ENCODE assay signal across 17 cellular contexts in the genomic region with DNA sequence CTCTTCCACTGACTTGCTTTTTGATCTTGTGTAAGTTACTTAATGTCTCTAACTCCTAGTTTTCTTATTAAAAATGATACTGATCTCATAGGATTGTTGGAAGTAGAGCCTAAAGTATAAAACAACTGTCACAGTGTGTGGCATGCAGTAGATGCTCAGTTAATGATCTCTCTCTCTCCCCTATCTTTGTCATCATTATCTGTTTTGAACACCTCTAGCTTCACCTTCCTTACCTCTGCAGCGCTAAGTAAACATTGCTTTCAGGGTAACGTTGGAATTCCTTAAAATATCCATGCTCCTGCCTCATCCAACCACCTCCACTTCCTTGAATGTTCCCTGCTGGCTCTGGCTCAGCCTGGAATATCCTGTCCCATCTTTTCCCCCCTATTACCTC.
A peak's percentile ranks its signal among the peaks of the same experiment; 100 is the strongest.
DNase-seq lines count a peak whose midpoint lies in the region; ATAC-seq and TF ChIP-seq lines count a peak whose summit lies in the region.
"Had no signal": no experiment of that assay in that cellular context is flagged by ENCODE, and none has a peak within 500 bp of the region (broad histone marks: within the 10 kb centered on the region; RNA-seq: fewer than 3 reads in every experiment).

No MANE protein-coding gene starts in this region.

- no peak overlapping the region for H3K4me3 ChIP-seq in tibial artery
- H3K4me3 ChIP-seq: K562, testis had no signal

- H3K27ac Mint-ChIP-seq in stimulated activated naive CD8-positive, alpha-beta T cell treated with anti-CD3 and anti-CD28 coated beads, Interleukin-15, Interleukin-2, amounts not matched to agents 100 ng/mL and 50 ng/mL, for 24 hours, result peak overlapping the region; percentile 39
- peak overlapping the region; percentile 38 for H3K27ac Mint-ChIP-seq in activated CD4-positive, alpha-beta memory T cell treated with anti-CD3 and anti-CD28 coated beads, Interleukin-2, amount 10 ng/mL, durations not matched to agents 7 days and 5 days
- H3K27ac Mint-ChIP-seq in naive thymus-derived CD8-positive, alpha-beta T cell, result peak overlapping the region in 7 of 10 donors; percentile 47 to 91 (median 79)

- peaks cover 0 to 87% (median 59%) of the 10 kb centered on the region in 4 donors for H3K4me1 ChIP-seq in tibial artery

- no peak overlapping the region for H3K4me3 Mint-ChIP-seq in stimulated activated naive CD8-positive, alpha-beta T cell treated with anti-CD3 and anti-CD28 coated beads, Interleukin-15, Interleukin-2, amounts not matched to agents 100 ng/mL and 50 ng/mL, for 24 hours
- H3K4me3 Mint-ChIP-seq in activated CD4-positive, alpha-beta memory T cell treated with anti-CD3 and anti-CD28 coated beads, Interleukin-2, amount 10 ng/mL, durations not matched to agents 7 days and 5 days, result no peak overlapping the region
- H3K4me3 Mint-ChIP-seq in naive thymus-derived CD8-positive, alpha-beta T cell, result no peak overlapping the region

- no peak for TF ChIP-seq CTCF in tibial artery (IDR thresholded peaks at IDR 0.05)

- CTCF ChIA-PET in activated CD4-positive, alpha-beta memory T cell treated with anti-CD3 and anti-CD28 coated beads, Interleukin-2, amount 10 ng/mL, durations not matched to agents 7 days and 5 days (lab: Charles Lee), result no interaction called here

- no peaks in the 10 kb centered on the region for H3K9me3 ChIP-seq in tibial artery
- H3K9me3 ChIP-seq: testis had no signal

- no peak for ATAC-seq in stimulated activated naive CD8-positive, alpha-beta T cell treated with anti-CD3 and anti-CD28 coated beads, Interleukin-15, Interleukin-2, amounts not matched to agents 100 U/mL and 50 U/mL, for 24 hours
- no peak for ATAC-seq in naive thymus-derived CD8-positive, alpha-beta T cell
- ATAC-seq: K562, sciatic nerve had no signal

- DNase-seq in stimulated activated naive CD8-positive, alpha-beta T cell treated with anti-CD3 and anti-CD28 coated beads, Interleukin-15, Interleukin-2, amounts not matched to agents 100 U/mL and 50 U/mL, for 24 hours, result no peak
- no peak for DNase-seq in activated CD4-positive, alpha-beta memory T cell treated with anti-CD3 and anti-CD28 coated beads, Interleukin-2, amount 10 ng/mL, durations not matched to agents 7 days and 5 days
- DNase-seq in naive thymus-derived CD8-positive, alpha-beta T cell, result no peak
- DNase-seq in tibial artery (no peak), KG1 (lab: John Stamatoyannopoulos, UW) (no peak)
- DNase-seq in stimulated activated CD4-positive, alpha-beta T cell treated with anti-CD3 and anti-CD28 coated beads, Interleukin-12 subunit alpha, Interleukin-12 subunit beta, amount 100 ng/mL, for 4 hours, result no peak
- DNase-seq in effector CD4-positive, alpha-beta T cell, result no peak
- DNase-seq: activated T-cell treated with anti-CD3 and anti-CD28 coated beads for 4 hours, brain microvascular endothelial cell, DMS153, GOT3, NCI-H1092, NCI-H524, testis had no signal

- peak overlapping the region; percentile 21 to 39 for H3K27ac ChIP-seq in tibial artery
- H3K27ac ChIP-seq: brain microvascular endothelial cell had no signal

- H3K36me3 Mint-ChIP-seq in stimulated activated naive CD8-positive, alpha-beta T cell treated with anti-CD3 and anti-CD28 coated beads, Interleukin-15, Interleukin-2, amounts not matched to agents 100 ng/mL and 50 ng/mL, for 24 hours (ENCODE audit: low read depth), result peaks cover 4% of the 10 kb centered on the region
- no peaks in the 10 kb centered on the region for H3K36me3 Mint-ChIP-seq in activated CD4-positive, alpha-beta memory T cell treated with anti-CD3 and anti-CD28 coated beads, Interleukin-2, amount 10 ng/mL, durations not matched to agents 7 days and 5 days (ENCODE audit: low read depth)
- H3K36me3 Mint-ChIP-seq in naive thymus-derived CD8-positive, alpha-beta T cell, result no peaks in the 10 kb centered on the region

- no peaks in the 10 kb centered on the region for H3K27me3 Mint-ChIP-seq in stimulated activated naive CD8-positive, alpha-beta T cell treated with anti-CD3 and anti-CD28 coated beads, Interleukin-15, Interleukin-2, amounts not matched to agents 100 ng/mL and 50 ng/mL, for 24 hours
- H3K27me3 Mint-ChIP-seq in activated CD4-positive, alpha-beta memory T cell treated with anti-CD3 and anti-CD28 coated beads, Interleukin-2, amount 10 ng/mL, durations not matched to agents 7 days and 5 days, result no peaks in the 10 kb centered on the region
- no peaks in the 10 kb centered on the region for H3K27me3 Mint-ChIP-seq in naive thymus-derived CD8-positive, alpha-beta T cell

- POLR2A ChIA-PET in activated CD4-positive, alpha-beta memory T cell treated with anti-CD3 and anti-CD28 coated beads, Interleukin-2, amount 10 ng/mL, durations not matched to agents 7 days and 5 days (lab: Charles Lee), result no interaction called here
- POLR2A ChIA-PET in naive thymus-derived CD8-positive, alpha-beta T cell (lab: Charles Lee), result interaction anchor here (1.7 kb wide), 1 partner anchor 50 kb away, joined by 5 read pairs; no protein-coding TSS in a partner anchor

- intact Hi-C loops in tibial artery (cut with DNase I; ENCODE audit: low total_unique reads), result no loop called here

- no peaks in the 10 kb centered on the region for H3K36me3 ChIP-seq in tibial artery
- H3K36me3 ChIP-seq: brain microvascular endothelial cell had no signal

- peaks cover 51% of the 10 kb centered on the region for H3K4me1 Mint-ChIP-seq in stimulated activated naive CD8-positive, alpha-beta T cell treated with anti-CD3 and anti-CD28 coated beads, Interleukin-15, Interleukin-2, amounts not matched to agents 100 ng/mL and 50 ng/mL, for 24 hours (ENCODE audit: low read depth)
- H3K4me1 Mint-ChIP-seq in activated CD4-positive, alpha-beta memory T cell treated with anti-CD3 and anti-CD28 coated beads, Interleukin-2, amount 10 ng/mL, durations not matched to agents 7 days and 5 days, result peaks cover 28% of the 10 kb centered on the region
- peaks cover 51 to 81% (median 76%) of the 10 kb centered on the region in 4 donors for H3K4me1 Mint-ChIP-seq in naive thymus-derived CD8-positive, alpha-beta T cell

- no peaks in the 10 kb centered on the region for H3K9me3 Mint-ChIP-seq in stimulated activated naive CD8-positive, alpha-beta T cell treated with anti-CD3 and anti-CD28 coated beads, Interleukin-15, Interleukin-2, amounts not matched to agents 100 ng/mL and 50 ng/mL, for 24 hours
- no peaks in the 10 kb centered on the region for H3K9me3 Mint-ChIP-seq in activated CD4-positive, alpha-beta memory T cell treated with anti-CD3 and anti-CD28 coated beads, Interleukin-2, amount 10 ng/mL, durations not matched to agents 7 days and 5 days
- no peaks in the 10 kb centered on the region for H3K9me3 Mint-ChIP-seq in naive thymus-derived CD8-positive, alpha-beta T cell

- H3K27me3 ChIP-seq in tibial artery, result no peaks in the 10 kb centered on the region
- H3K27me3 ChIP-seq: brain microvascular endothelial cell, testis had no signal
